20 cellular contexts compared by ENCODE assay signal in the genomic region with DNA sequence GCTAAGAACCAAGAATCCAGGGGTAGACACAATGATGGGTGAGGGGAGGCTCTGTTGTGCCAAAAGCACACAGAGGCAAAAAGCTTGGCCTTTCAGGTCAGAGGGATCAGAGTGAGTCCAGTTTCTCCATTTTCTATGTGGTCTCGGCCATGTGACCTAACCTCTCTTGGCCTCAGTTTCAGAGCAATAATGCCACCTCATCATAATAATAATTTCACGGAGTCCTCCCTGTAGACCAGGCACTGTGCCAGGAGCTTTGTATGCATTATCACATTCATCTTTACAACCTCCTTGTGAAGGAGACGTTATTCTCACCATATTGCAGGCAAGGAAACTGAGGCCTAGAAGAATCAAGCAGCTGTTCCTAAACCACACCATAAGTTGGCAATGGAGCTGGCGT.
"Had no signal": no experiment of that assay in that cellular context is flagged by ENCODE, and none has a peak within 500 bp of the region (broad histone marks: within the 10 kb centered on the region; RNA-seq: fewer than 3 reads in every experiment).

No MANE protein-coding gene starts in this region.

- H3K27ac Mint-ChIP-seq: T-cell had no signal

- H3K9me3 ChIP-seq: SK-N-SH had no signal

- DNase-seq: Karpas-422, KG1, MM.1S, NCI-H1092 treated with DMSO at 0.1 percent for 48 hours, NCI-H1436, NCI-H187, NCI-H2029, NCI-H2081 treated with DMSO at 0.1 percent for 48 hours, NCI-H2171, NCI-H226, NCI-H446 treated with DMSO at 0.1 percent for 48 hours, NCI-H524, NCI-H526 treated with DMSO at 0.1 percent for 48 hours, NCI-H748 treated with DMSO at 0.1 percent for 48 hours, SHP77, SK-N-SH, SW 1271, T-cell had no signal

- H3K4me3 Mint-ChIP-seq: T-cell had no signal

- ATAC-seq: T-cell had no signal

- H3K4me2 ChIP-seq: SK-N-SH had no signal

- H3K27ac ChIP-seq: RWPE1 had no signal

- FAIRE-seq: RCC 7860 had no signal

- H3K36me3 Mint-ChIP-seq: T-cell had no signal

- H3K9me3 Mint-ChIP-seq: T-cell had no signal

- H3K9ac ChIP-seq: SK-N-SH had no signal
